ENCODE assay signal across 8 cellular contexts in the genomic region with DNA sequence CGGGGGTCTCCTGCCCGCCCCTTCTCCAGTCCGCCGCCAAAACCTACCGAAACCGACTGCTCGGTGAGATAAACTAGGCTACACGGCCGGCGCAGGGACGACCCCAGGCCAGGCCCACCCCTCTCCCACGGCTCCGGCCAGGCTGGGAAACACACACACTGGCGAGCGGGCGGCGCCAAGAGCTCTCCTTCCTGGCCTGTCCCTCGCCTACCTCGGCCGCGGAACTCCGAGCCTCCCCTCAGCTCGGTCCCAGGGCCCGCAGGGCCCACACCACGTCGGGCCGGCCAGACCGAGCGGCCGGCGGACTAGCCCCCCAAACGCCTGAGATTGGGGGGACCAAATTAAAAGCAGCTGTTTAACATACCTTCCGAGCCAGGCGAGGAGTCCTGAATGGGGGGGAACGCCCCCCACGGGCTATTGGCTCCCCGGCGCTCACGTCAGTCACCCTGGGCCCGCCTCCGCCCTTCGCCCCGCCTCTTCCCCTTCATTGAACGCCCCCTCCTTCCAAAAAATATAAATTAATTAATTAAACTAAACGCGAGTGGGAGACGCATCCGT. TPM values are rescaled to one million over a fixed set of nuclear protein-coding genes. Genes with fewer than 3 reads are reported as not detected.
A peak's percentile ranks its signal among the peaks of the same experiment; 100 is the strongest.
DNase-seq lines count a peak whose midpoint lies in the region; ATAC-seq and TF ChIP-seq lines count a peak whose summit lies in the region.

No MANE protein-coding gene starts in this region.

- peak overlapping the region; percentile 65 for H3K27ac ChIP-seq in KMS-11

- DNase-seq in DMS114 treated with DMSO at 0.1 percent for 48 hours (lab: John Stamatoyannopoulos, UW; ENCODE audit: unreplicated experiment) = peak; percentile 77
- peak; percentile 51 to 78 for DNase-seq in SHP77 (lab: John Stamatoyannopoulos, UW)
- peak; percentile 96 for DNase-seq in activated effector memory CD4-positive, alpha-beta T cell treated with anti-CD3 and anti-CD28 coated beads, Interleukin-2, amount 50 U/mL, for 16 hours
- peak; percentile 65 for DNase-seq in fibroblast of peridontal ligament (ENCODE audit: extremely low read depth)
- DNase-seq in natural killer cell = peak; percentile 86
- DNase-seq in stimulated activated naive B cell treated with anti-CD40 and anti-IgM and Interleukin-4, amounts not matched to agents 10 μg/mL and 1 μg/mL and 100 μg/mL, for 72 hours = peak; percentile 76

- no peaks in the 10 kb centered on the region for H3K36me3 ChIP-seq in KMS-11 (ENCODE audit: insufficient read depth)

- peak in 2 of 3 donors; percentile 9 to 11 for ATAC-seq in natural killer cell
- ATAC-seq in stimulated activated naive B cell treated with anti-CD40 and anti-IgM and Interleukin-4, amounts not matched to agents 10 μg/mL and 1 μg/mL and 100 μg/mL, for 72 hours (replicated peaks) = peak; percentile 13 to 15
- no peak for ATAC-seq in GM21526 (IDR thresholded peaks at IDR 0.05; ENCODE audit: low FRiP score, unreplicated experiment)

- intact Hi-C loops in natural killer cell (cut with micrococcal nuclease) = loop anchor here (10.0 kb wide), 2 partner anchors 671 to 841 kb away; partner anchors contain the start of genes CLK3 and CSK

- peak overlapping the region; percentile 92 for H3K4me3 Mint-ChIP-seq in natural killer cell
- peak overlapping the region; percentile 97 to 98 for H3K4me3 Mint-ChIP-seq in stimulated activated naive B cell treated with anti-CD40 and anti-IgM and Interleukin-4, amounts not matched to agents 10 μg/mL and 1 μg/mL and 100 μg/mL, for 72 hours

- H3K9me3 Mint-ChIP-seq in natural killer cell = no peaks in the 10 kb centered on the region
- no peaks in the 10 kb centered on the region for H3K9me3 Mint-ChIP-seq in stimulated activated naive B cell treated with anti-CD40 and anti-IgM and Interleukin-4, amounts not matched to agents 10 μg/mL and 1 μg/mL and 100 μg/mL, for 72 hours

- no peaks in the 10 kb centered on the region for H3K36me3 Mint-ChIP-seq in natural killer cell
- peaks cover 7 to 10% of the 10 kb centered on the region in 2 donors for H3K36me3 Mint-ChIP-seq in stimulated activated naive B cell treated with anti-CD40 and anti-IgM and Interleukin-4, amounts not matched to agents 10 μg/mL and 1 μg/mL and 100 μg/mL, for 72 hours

- H3K4me3 ChIP-seq in KMS-11 (IDR thresholded peaks at IDR 0.05; ENCODE audit: insufficient read depth, low read depth, low read length) = no peak overlapping the region

- H3K9ac ChIP-seq in KMS-11 = peak overlapping the region; percentile 64

- peak overlapping the region; percentile 84 for H2AFZ ChIP-seq in KMS-11 (ENCODE audit: low read depth)

- H3K4me1 Mint-ChIP-seq in natural killer cell = peaks cover 30 to 36% of the 10 kb centered on the region in 2 donors
- peaks cover 7 to 29% of the 10 kb centered on the region in 2 donors for H3K4me1 Mint-ChIP-seq in stimulated activated naive B cell treated with anti-CD40 and anti-IgM and Interleukin-4, amounts not matched to agents 10 μg/mL and 1 μg/mL and 100 μg/mL, for 72 hours

- H4K20me1 ChIP-seq in KMS-11 (ENCODE audit: insufficient read depth) = no peaks in the 10 kb centered on the region

- TF ChIP-seq CTCF in KMS-11 (conservative IDR thresholded peaks at IDR 0.05; ENCODE audit: low read depth, low read length) = no peak
- TF ChIP-seq CTCF in natural killer cell (IDR thresholded peaks at IDR 0.05) = no peak

- peaks cover 5% of the 10 kb centered on the region for H3K4me1 ChIP-seq in KMS-11 (ENCODE audit: low read depth, poor library complexity, severe bottlenecking)

- H3K4me2 ChIP-seq in KMS-11 = peak overlapping the region; percentile 74

- no peaks in the 10 kb centered on the region for H3K27me3 ChIP-seq in KMS-11 (ENCODE audit: insufficient read depth, low read depth)

- H3K27ac Mint-ChIP-seq in natural killer cell = peak overlapping the region; percentile 98 to 99
- H3K27ac Mint-ChIP-seq in stimulated activated naive B cell treated with anti-CD40 and anti-IgM and Interleukin-4, amounts not matched to agents 10 μg/mL and 1 μg/mL and 100 μg/mL, for 72 hours = peak overlapping the region; percentile 97

- no peaks in the 10 kb centered on the region for H3K27me3 Mint-ChIP-seq in natural killer cell (ENCODE audit: low read depth in 2 of 2)
- H3K27me3 Mint-ChIP-seq in stimulated activated naive B cell treated with anti-CD40 and anti-IgM and Interleukin-4, amounts not matched to agents 10 μg/mL and 1 μg/mL and 100 μg/mL, for 72 hours = no peaks in the 10 kb centered on the region

- H3K79me2 ChIP-seq in KMS-11 (ENCODE audit: insufficient read depth, low read depth) = 0 out of 2 replicates have a peak, but pooled peaks cover 9% of the 10 kb centered on the region

RNA-seq across cellular contexts. Expression of gene SIN3A, which starts 4.0 kb away (rescaled TPM):
- total RNA-seq in natural killer cell = 100 to 1,000 TPM; 135 to 175 (median 137) TPM
